In genomic region chr2:217706095-217706494, GRCh38 we compare ENCODE assay signal across 31 cellular contexts.
"Had no signal": no experiment of that assay in that cellular context is flagged by ENCODE, and none has a peak within 500 bp of the region (broad histone marks: within the 10 kb centered on the region; RNA-seq: fewer than 3 reads in every experiment).

No MANE protein-coding gene starts in this region.

- H3K27ac ChIP-seq: left lung, lower lobe of right lung, neutrophil, pancreas had no signal

- H3K9me3 ChIP-seq: esophagus muscularis mucosa, left lung, lower lobe of right lung, neutrophil, pancreas, prostate gland, transverse colon had no signal

- ATAC-seq: activated CD4-positive, alpha-beta T cell treated with anti-CD3 and anti-CD28 coated beads for 36 hours; activated naive CD4-positive, alpha-beta T cell treated with anti-CD3 and anti-CD28 coated beads, Interleukin-2, amount 50 U/mL, for 72 hours; activated T-cell treated with anti-CD3 and anti-CD28 coated beads, Interleukin-2, amount 50 U/mL, for 72 hours; effector memory CD8-positive, alpha-beta T cell; left lung; lower lobe of right lung; naive thymus-derived CD8-positive, alpha-beta T cell; pancreas; sciatic nerve; stimulated activated memory B cell treated with anti-CD40 and anti-IgM and Interleukin-4, amounts not matched to agents 10 μg/mL and 1 μg/mL and 100 μg/mL, for 72 hours; stimulated activated naive CD8-positive, alpha-beta T cell treated with anti-CD3 and anti-CD28 coated beads, Interleukin-15, amount 100 ng/mL, for 72 hours had no signal

- H3K27ac Mint-ChIP-seq: activated CD4-positive, alpha-beta T cell treated with anti-CD3 and anti-CD28 coated beads for 36 hours; activated naive CD4-positive, alpha-beta T cell treated with anti-CD3 and anti-CD28 coated beads, Interleukin-2, amount 50 U/mL, for 72 hours; activated T-cell treated with anti-CD3 and anti-CD28 coated beads, Interleukin-2, amount 50 U/mL, for 72 hours; effector memory CD8-positive, alpha-beta T cell; naive thymus-derived CD8-positive, alpha-beta T cell; stimulated activated memory B cell treated with anti-CD40 and anti-IgM and Interleukin-4, amounts not matched to agents 10 μg/mL and 1 μg/mL and 100 μg/mL, for 72 hours; T-helper 2 cell treated with Interferon-gamma antibody and Interleukin-4, amounts not matched to agents 5 μg/mL and 100 μg/mL, for 36 hours had no signal

- H3K27me3 ChIP-seq: esophagus muscularis mucosa, left lung, pancreas, transverse colon had no signal

- H3K4me3 Mint-ChIP-seq: activated CD4-positive, alpha-beta T cell treated with anti-CD3 and anti-CD28 coated beads for 36 hours; activated T-cell treated with anti-CD3 and anti-CD28 coated beads, Interleukin-2, amount 50 U/mL, for 72 hours; brain; effector memory CD8-positive, alpha-beta T cell; naive thymus-derived CD8-positive, alpha-beta T cell; stimulated activated memory B cell treated with anti-CD40 and anti-IgM and Interleukin-4, amounts not matched to agents 10 μg/mL and 1 μg/mL and 100 μg/mL, for 72 hours; stimulated activated naive CD8-positive, alpha-beta T cell treated with anti-CD3 and anti-CD28 coated beads, Interleukin-15, amount 100 ng/mL, for 72 hours; T-helper 2 cell treated with Interferon-gamma antibody and Interleukin-4, amounts not matched to agents 5 μg/mL and 100 μg/mL, for 36 hours had no signal

- H3K27me3 Mint-ChIP-seq: stimulated activated naive CD8-positive, alpha-beta T cell treated with anti-CD3 and anti-CD28 coated beads, Interleukin-15, amount 100 ng/mL, for 72 hours had no signal

- DNase-seq: activated CD4-positive, alpha-beta T cell treated with anti-CD3 and anti-CD28 coated beads for 36 hours; activated CD4-positive, alpha-beta T cell treated with anti-CD3 and anti-CD28 coated beads, Interleukin-2, amount 50 U/mL, for 4 hours; activated CD4-positive, CD25-positive, alpha-beta regulatory T cell; activated naive CD4-positive, alpha-beta T cell; activated T-cell treated with anti-CD3 and anti-CD28 coated beads for 4 hours; activated T-cell treated with anti-CD3 and anti-CD28 coated beads, Interleukin-2, amount 50 U/mL, for 72 hours; anterior cingulate cortex; caudate nucleus; cortex of kidney; effector memory CD8-positive, alpha-beta T cell; left lung; lower lobe of right lung; mesenchymal stem cell; naive thymus-derived CD8-positive, alpha-beta T cell; pancreas; retina; small intestine; stimulated activated CD4-positive, alpha-beta T cell treated with anti-CD3 and anti-CD28 coated beads, Interleukin-4, amount 100 ng/mL, for 4 hours; stimulated activated CD8-positive, alpha-beta memory T cell treated with anti-CD3 and anti-CD28 coated beads, Interleukin-4, amount 100 ng/mL, for 48 hours; stimulated activated naive CD8-positive, alpha-beta T cell treated with anti-CD3 and anti-CD28 coated beads, Interleukin-15, amount 100 ng/mL, for 72 hours; T-helper 1 cell; transverse colon had no signal

- H3K9me3 Mint-ChIP-seq: activated naive CD4-positive, alpha-beta T cell treated with anti-CD3 and anti-CD28 coated beads, Interleukin-2, amount 50 U/mL, for 72 hours; activated T-cell treated with anti-CD3 and anti-CD28 coated beads, Interleukin-2, amount 50 U/mL, for 72 hours; effector memory CD8-positive, alpha-beta T cell; naive thymus-derived CD8-positive, alpha-beta T cell; stimulated activated memory B cell treated with anti-CD40 and anti-IgM and Interleukin-4, amounts not matched to agents 10 μg/mL and 1 μg/mL and 100 μg/mL, for 72 hours; stimulated activated naive CD8-positive, alpha-beta T cell treated with anti-CD3 and anti-CD28 coated beads, Interleukin-15, amount 100 ng/mL, for 72 hours; T-helper 2 cell treated with Interferon-gamma antibody and Interleukin-4, amounts not matched to agents 5 μg/mL and 100 μg/mL, for 36 hours had no signal

- H3K36me3 Mint-ChIP-seq: activated naive CD4-positive, alpha-beta T cell treated with anti-CD3 and anti-CD28 coated beads, Interleukin-2, amount 50 U/mL, for 72 hours; brain; naive thymus-derived CD8-positive, alpha-beta T cell; stimulated activated memory B cell treated with anti-CD40 and anti-IgM and Interleukin-4, amounts not matched to agents 10 μg/mL and 1 μg/mL and 100 μg/mL, for 72 hours had no signal

- H3K36me3 ChIP-seq: esophagus muscularis mucosa, left lung, lower lobe of right lung, neutrophil, pancreas, prostate gland, transverse colon had no signal

- H3K4me3 ChIP-seq: esophagus muscularis mucosa, left lung, lower lobe of right lung, pancreas, prostate gland, transverse colon had no signal

- FAIRE-seq: frontal cortex, pancreas, small intestine had no signal

- H3K4me1 ChIP-seq: left lung, lower lobe of right lung, pancreas had no signal

- H3K4me1 Mint-ChIP-seq: activated CD4-positive, alpha-beta T cell treated with anti-CD3 and anti-CD28 coated beads for 36 hours; stimulated activated memory B cell treated with anti-CD40 and anti-IgM and Interleukin-4, amounts not matched to agents 10 μg/mL and 1 μg/mL and 100 μg/mL, for 72 hours; stimulated activated naive CD8-positive, alpha-beta T cell treated with anti-CD3 and anti-CD28 coated beads, Interleukin-15, amount 100 ng/mL, for 72 hours had no signal
